ENCODE assay signal across 19 cellular contexts in genomic region chr6:117933471-117933870, GRCh38. TPM values are rescaled to one million over a fixed set of nuclear protein-coding genes. Genes with fewer than 3 reads are reported as not detected.
A peak's percentile ranks its signal among the peaks of the same experiment; 100 is the strongest.
DNase-seq lines count a peak whose midpoint lies in the region; ATAC-seq and TF ChIP-seq lines count a peak whose summit lies in the region.
"Had no signal": no experiment of that assay in that cellular context is flagged by ENCODE, and none has a peak within 500 bp of the region (broad histone marks: within the 10 kb centered on the region; RNA-seq: fewer than 3 reads in every experiment).

No MANE protein-coding gene starts in this region.

- TF ChIP-seq CTCF in H9 (conservative IDR thresholded peaks at IDR 0.05) (no peak), Calu3 (IDR thresholded peaks at IDR 0.05; ENCODE audit: unreplicated experiment) (no peak), upper lobe of left lung (IDR thresholded peaks at IDR 0.05) (no peak)

- H4K91ac ChIP-seq in H9 (ENCODE audit: insufficient read length, low read depth, low read length): no peak overlapping the region

- peaks cover 3% of the 10 kb centered on the region; the same call in 1 of the 2 replicates for H3K4me1 ChIP-seq in H9 (ENCODE audit: insufficient read depth, low read length)
- no peaks in the 10 kb centered on the region for H3K4me1 ChIP-seq in upper lobe of left lung

- no peak for ATAC-seq in upper lobe of left lung (ENCODE audit: low FRiP score in 2 of 2)

- intact Hi-C loops in Calu3 (cut with micrococcal nuclease; ENCODE audit: unreplicated experiment): no loop called here

- no peak overlapping the region for H3K9ac ChIP-seq in H9 (ENCODE audit: extremely low read depth, insufficient read length, low read length)

- H3K18ac ChIP-seq in H9 (ENCODE audit: insufficient read length, low read depth, low read length): no peak overlapping the region

- CTCF ChIA-PET in Calu3 (lab: Charles Lee): no interaction called here

- no peak overlapping the region for H2BK12ac ChIP-seq in H9 (ENCODE audit: insufficient read length, low read depth, low read length)

- H3K56ac ChIP-seq in H9 (ENCODE audit: insufficient read length, low read depth, low read length): no peak overlapping the region

- H3K36me3 Mint-ChIP-seq in H9 (ENCODE audit: insufficient read depth in 1 of 3, low read depth in 3 of 3): peaks cover 6 to 13% (median 7%) of the 10 kb centered on the region in 3 experiments
- H3K36me3 Mint-ChIP-seq in Calu3 (ENCODE audit: insufficient read depth, unreplicated experiment): no peaks in the 10 kb centered on the region

- no peak overlapping the region for H3K4me3 ChIP-seq in upper lobe of left lung
- H3K4me3 ChIP-seq: MG63, SK-N-MC had no signal

- H2AFZ ChIP-seq in H9 (ENCODE audit: low read length): no peak overlapping the region

- H3K9me3 Mint-ChIP-seq in H9 (peaks cover 10 to 11% of the 10 kb centered on the region in 2 experiments), Calu3 (ENCODE audit: low read depth, unreplicated experiment) (peaks cover 4% of the 10 kb centered on the region)

- WGBS in H9 (ENCODE audit: extremely low coverage, insufficient read length, low lambda C conversion rate): no CpG with 5 or more reads among the region's 4 CpGs
- WGBS in upper lobe of left lung, 2 donors: 80 to 81% methylated on average over 4 of the region's 4 CpGs

- peak; percentile 78 for DNase-seq in COLO829 (ENCODE audit: low spot score)
- peak; percentile 6 for DNase-seq in NCI-H1105 treated with DMSO at 0.1 percent for 48 hours (lab: John Stamatoyannopoulos, UW)
- DNase-seq in epidermal melanocyte (ENCODE audit: insufficient read length, low spot score): peak; percentile 44
- DNase-seq in pons (ENCODE audit: low spot score): peak; percentile 72
- DNase-seq in H9: no peak
- no peak for DNase-seq in Calu3
- DNase-seq in upper lobe of left lung: no peak
- DNase-seq: ACHN, AML-193, DND-41, HFFc6, MG63, NCI-H1092, NCI-H187 treated with DMSO at 0.1 percent for 48 hours, NCI-H2171, NCI-H82 had no signal

- H4K8ac ChIP-seq in H9 (replicated peaks; ENCODE audit: insufficient read length, low read depth, low read length): no peak overlapping the region

- H3T11ph ChIP-seq in H9 (ENCODE audit: low read length): no peak overlapping the region

- no peaks in the 10 kb centered on the region for H4K20me1 ChIP-seq in H9 (ENCODE audit: control insufficient read depth, insufficient read depth, insufficient read length)

- H3K4me1 Mint-ChIP-seq in H9: peaks cover 11 to 12% of the 10 kb centered on the region in 2 experiments
- no peaks in the 10 kb centered on the region for H3K4me1 Mint-ChIP-seq in Calu3 (ENCODE audit: low read depth, unreplicated experiment)

- no peak overlapping the region for H4K5ac ChIP-seq in H9 (ENCODE audit: insufficient read length, low read depth, low read length)

- H3K79me1 ChIP-seq in H9 (ENCODE audit: insufficient read depth, low read depth, low read length, poor library complexity, severe bottlenecking): no peaks in the 10 kb centered on the region

- no peak overlapping the region for H2BK15ac ChIP-seq in H9 (ENCODE audit: low read depth, low read length)

- no peak overlapping the region for H3K4ac ChIP-seq in H9 (ENCODE audit: low read depth, low read length)

- no peaks in the 10 kb centered on the region for H3K79me2 ChIP-seq in H9 (ENCODE audit: insufficient read depth, low read length)

- no peak overlapping the region for H2BK5ac ChIP-seq in H9 (ENCODE audit: insufficient read length, low read length)

- TF ChIP-seq EP300 in upper lobe of left lung (IDR thresholded peaks at IDR 0.05): no peak

- no peak overlapping the region for H3K4me2 ChIP-seq in H9 (ENCODE audit: insufficient read depth, insufficient read length, low read length)

- H3K14ac ChIP-seq in H9 (ENCODE audit: insufficient read depth, low read length): no peak overlapping the region

- no TSS peak for BruUV-seq in Calu3 (replicated peaks; lab: Mats Ljungman, UMichigan)

- H2BK120ac ChIP-seq in H9 (ENCODE audit: low read depth, low read length, poor library complexity, severe bottlenecking): no peak overlapping the region

- no peak for TF ChIP-seq POLR2A in upper lobe of left lung (IDR thresholded peaks at IDR 0.05)

- H3K27ac ChIP-seq in H9 (ENCODE audit: insufficient read length, low read depth, low read length): no peak overlapping the region
- H3K27ac ChIP-seq in upper lobe of left lung: no peak overlapping the region
- H3K27ac ChIP-seq: SK-N-MC had no signal

- no peaks in the 10 kb centered on the region for H3K23me2 ChIP-seq in H9 (ENCODE audit: insufficient read length, low read depth, low read length, poor library complexity, severe bottlenecking)

- no peaks in the 10 kb centered on the region; the same call in 1 of the 2 replicates for H3K27me3 Mint-ChIP-seq in H9 (ENCODE audit: low read depth)
- H3K27me3 Mint-ChIP-seq in Calu3 (ENCODE audit: unreplicated experiment): no peaks in the 10 kb centered on the region

- no peak overlapping the region for H3K23ac ChIP-seq in H9 (ENCODE audit: insufficient read length, low read depth, low read length)

- H3K27ac Mint-ChIP-seq in H9 (no peak overlapping the region), Calu3 (ENCODE audit: unreplicated experiment) (no peak overlapping the region)
- H3K27ac Mint-ChIP-seq: HFFc6 had no signal

- H3K27me3 ChIP-seq in H9 (ENCODE audit: insufficient read depth, low read length) (no peaks in the 10 kb centered on the region), upper lobe of left lung (no peaks in the 10 kb centered on the region)
- H3K27me3 ChIP-seq: MG63 had no signal

- H3K9me3 ChIP-seq in H9 (ENCODE audit: control insufficient read depth, low read depth, low read length): peaks cover 3% of the 10 kb centered on the region
- peaks cover 0 to 10% (median 6%) of the 10 kb centered on the region in 4 donors for H3K9me3 ChIP-seq in upper lobe of left lung
- H3K9me3 ChIP-seq: MG63 had no signal

- H2BK20ac ChIP-seq in H9 (ENCODE audit: low read depth, low read length, poor library complexity, severe bottlenecking): no peak overlapping the region

- H3K4me3 Mint-ChIP-seq in H9 (no peak overlapping the region), Calu3 (ENCODE audit: low read depth, unreplicated experiment) (no peak overlapping the region)
- H3K4me3 Mint-ChIP-seq: HFFc6 had no signal

- no peaks in the 10 kb centered on the region for H3K36me3 ChIP-seq in upper lobe of left lung
- H3K36me3 ChIP-seq: MG63 had no signal

- H2AK5ac ChIP-seq in H9 (ENCODE audit: insufficient read length, low read length): no peak overlapping the region

RNA-seq across cellular contexts. Expression of gene SLC35F1, which starts 26.4 kb away (rescaled TPM):
- total RNA-seq in H9 (2021): 4.0 and 4.3 TPM in 2 replicates
- not detected in 2 replicates for total RNA-seq in Calu3 (2022)
- under 1 TPM in 3 of 6 donors, not detected in 3; 0.11 to 0.15 (median 0.13) TPM for total RNA-seq in upper lobe of left lung
- total RNA-seq: HFFc6, HT-29, NCI-H460 had no signal

Comparison
In these comparisons a context has a peak if more than half of its experiments do, and no peak if none do; other contexts are left out.
1. DNase-seq: peak in COLO829 (single experiment), NCI-H1105 treated with DMSO at 0.1 percent for 48 hours (single experiment), epidermal melanocyte (single experiment) and pons (single experiment); none in H9 (single experiment), Calu3 (single experiment) and upper lobe of left lung (0 of 2).